ENCODE assay signal across 27 cellular contexts in genomic region chr2:64469261-64469660, GRCh38.
"Had no signal": no experiment of that assay in that cellular context is flagged by ENCODE, and none has a peak within 500 bp of the region (broad histone marks: within the 10 kb centered on the region; RNA-seq: fewer than 3 reads in every experiment).

No MANE protein-coding gene starts in this region.

- H3K4me1 Mint-ChIP-seq: stimulated activated effector memory CD8-positive, alpha-beta T cell treated with anti-CD3 and anti-CD28 coated beads, Interleukin-12 subunit alpha, Interleukin-12 subunit beta, amount 100 ng/mL, for 72 hours had no signal

- H3K36me3 ChIP-seq: stomach, suprapubic skin, thoracic aorta, thyroid gland, tibial artery, tibial nerve, transverse colon, upper lobe of left lung, upper lobe of right lung, uterus, vagina had no signal

- H3K4me3 ChIP-seq: stomach, suprapubic skin, testis, thoracic aorta, thyroid gland, tibial artery, tibial nerve, transverse colon, upper lobe of left lung, upper lobe of right lung, uterus, vagina had no signal

- H3K4me3 Mint-ChIP-seq: stimulated activated effector memory CD8-positive, alpha-beta T cell treated with anti-CD3 and anti-CD28 coated beads, Interleukin-12 subunit alpha, Interleukin-12 subunit beta, amount 100 ng/mL, for 72 hours; stimulated activated memory B cell treated with anti-CD40 and anti-IgM and Interleukin-4, amounts not matched to agents 10 μg/mL and 1 μg/mL and 100 μg/mL, for 72 hours; stimulated activated naive B cell treated with anti-CD40 and anti-IgM and Interleukin-4, amounts not matched to agents 10 μg/mL and 1 μg/mL and 100 μg/mL, for 72 hours; stimulated activated naive CD8-positive, alpha-beta T cell treated with anti-CD3 and anti-CD28 coated beads, Interleukin-15, amount 100 ng/mL, for 72 hours; stimulated activated naive CD8-positive, alpha-beta T cell treated with anti-CD3 and anti-CD28 coated beads, Interleukin-15, Interleukin-2, amounts not matched to agents 100 ng/mL and 50 ng/mL, for 24 hours; type B pancreatic cell had no signal

- H3K4me1 ChIP-seq: suprapubic skin, testis, thyroid gland, tibial artery, transverse colon, upper lobe of left lung, upper lobe of right lung, uterus, vagina had no signal

- H3K9me3 ChIP-seq: stomach, suprapubic skin, testis, thoracic aorta, thyroid gland, tibial artery, tibial nerve, transverse colon, upper lobe of left lung, upper lobe of right lung, uterus, vagina had no signal

- ATAC-seq: stimulated activated effector memory CD8-positive, alpha-beta T cell treated with anti-CD3 and anti-CD28 coated beads, Interleukin-12 subunit alpha, Interleukin-12 subunit beta, amount 100 ng/mL, for 72 hours; stimulated activated memory B cell treated with anti-CD40 and anti-IgM and Interleukin-4, amounts not matched to agents 10 μg/mL and 1 μg/mL and 100 μg/mL, for 72 hours; stimulated activated naive B cell treated with anti-CD40 and anti-IgM and Interleukin-4, amounts not matched to agents 10 μg/mL and 1 μg/mL and 100 μg/mL, for 72 hours; stimulated activated naive CD8-positive, alpha-beta T cell treated with anti-CD3 and anti-CD28 coated beads, Interleukin-15, amount 100 ng/mL, for 72 hours; stimulated activated naive CD8-positive, alpha-beta T cell treated with anti-CD3 and anti-CD28 coated beads, Interleukin-15, Interleukin-2, amounts not matched to agents 100 U/mL and 50 U/mL, for 24 hours; upper lobe of right lung had no signal

- H3K36me3 Mint-ChIP-seq: stimulated activated effector memory CD8-positive, alpha-beta T cell treated with anti-CD3 and anti-CD28 coated beads, Interleukin-12 subunit alpha, Interleukin-12 subunit beta, amount 100 ng/mL, for 72 hours; stimulated activated memory B cell treated with anti-CD40 and anti-IgM and Interleukin-4, amounts not matched to agents 10 μg/mL and 1 μg/mL and 100 μg/mL, for 72 hours; stimulated activated naive B cell treated with anti-CD40 and anti-IgM and Interleukin-4, amounts not matched to agents 10 μg/mL and 1 μg/mL and 100 μg/mL, for 72 hours; type B pancreatic cell had no signal

- H3K27me3 ChIP-seq: stomach, suprapubic skin, testis, thyroid gland, tibial artery, tibial nerve, transverse colon, upper lobe of left lung, upper lobe of right lung, uterus, vagina had no signal

- H3K9me3 Mint-ChIP-seq: stimulated activated effector memory CD8-positive, alpha-beta T cell treated with anti-CD3 and anti-CD28 coated beads, Interleukin-12 subunit alpha, Interleukin-12 subunit beta, amount 100 ng/mL, for 72 hours; stimulated activated memory B cell treated with anti-CD40 and anti-IgM and Interleukin-4, amounts not matched to agents 10 μg/mL and 1 μg/mL and 100 μg/mL, for 72 hours; stimulated activated naive B cell treated with anti-CD40 and anti-IgM and Interleukin-4, amounts not matched to agents 10 μg/mL and 1 μg/mL and 100 μg/mL, for 72 hours; stimulated activated naive CD8-positive, alpha-beta T cell treated with anti-CD3 and anti-CD28 coated beads, Interleukin-15, amount 100 ng/mL, for 72 hours; stimulated activated naive CD8-positive, alpha-beta T cell treated with anti-CD3 and anti-CD28 coated beads, Interleukin-15, Interleukin-2, amounts not matched to agents 100 ng/mL and 50 ng/mL, for 24 hours; type B pancreatic cell had no signal

- DNase-seq: stimulated activated CD4-positive, alpha-beta T cell treated with anti-CD3 and anti-CD28 coated beads, Interleukin-2, amount 100 ng/mL, for 48 hours; stimulated activated CD4-positive, alpha-beta T cell treated with anti-CD3 and anti-CD28 coated beads, Interleukin-4, amount 100 ng/mL, for 1 hour; stimulated activated CD4-positive, alpha-beta T cell treated with anti-CD3 and anti-CD28 coated beads, Interleukin-4, amount 100 ng/mL, for 24 hours; stimulated activated CD4-positive, alpha-beta T cell treated with anti-CD3 and anti-CD28 coated beads, Interleukin-4, amount 100 ng/mL, for 4 hours; stimulated activated CD8-positive, alpha-beta memory T cell treated with anti-CD3 and anti-CD28 coated beads, Interleukin-4, amount 100 ng/mL, for 48 hours; stimulated activated naive B cell treated with anti-CD40 and anti-IgM and Interleukin-4, amounts not matched to agents 10 μg/mL and 1 μg/mL and 100 μg/mL, for 72 hours; stimulated activated naive CD4-positive, alpha-beta T cell; stimulated activated naive CD4-positive, alpha-beta T cell treated with Interleukin-2 at 50 U/mL for 16 hours; stimulated activated naive CD8-positive, alpha-beta T cell treated with anti-CD3 and anti-CD28 coated beads, Interleukin-15, amount 100 ng/mL, for 72 hours; stimulated activated naive CD8-positive, alpha-beta T cell treated with anti-CD3 and anti-CD28 coated beads, Interleukin-15, Interleukin-2, amounts not matched to agents 100 U/mL and 50 U/mL, for 24 hours; stomach; substantia nigra; testis; thyroid gland; tibial artery; transverse colon; upper lobe of left lung; upper lobe of right lung; uterus had no signal

- H3K27me3 Mint-ChIP-seq: stimulated activated memory B cell treated with anti-CD40 and anti-IgM and Interleukin-4, amounts not matched to agents 10 μg/mL and 1 μg/mL and 100 μg/mL, for 72 hours; stimulated activated naive B cell treated with anti-CD40 and anti-IgM and Interleukin-4, amounts not matched to agents 10 μg/mL and 1 μg/mL and 100 μg/mL, for 72 hours; stimulated activated naive CD8-positive, alpha-beta T cell treated with anti-CD3 and anti-CD28 coated beads, Interleukin-15, Interleukin-2, amounts not matched to agents 100 ng/mL and 50 ng/mL, for 24 hours had no signal

- H3K27ac Mint-ChIP-seq: stimulated activated effector memory CD8-positive, alpha-beta T cell treated with anti-CD3 and anti-CD28 coated beads, Interleukin-12 subunit alpha, Interleukin-12 subunit beta, amount 100 ng/mL, for 72 hours; stimulated activated memory B cell treated with anti-CD40 and anti-IgM and Interleukin-4, amounts not matched to agents 10 μg/mL and 1 μg/mL and 100 μg/mL, for 72 hours; stimulated activated naive B cell treated with anti-CD40 and anti-IgM and Interleukin-4, amounts not matched to agents 10 μg/mL and 1 μg/mL and 100 μg/mL, for 72 hours; stimulated activated naive CD8-positive, alpha-beta T cell treated with anti-CD3 and anti-CD28 coated beads, Interleukin-15, amount 100 ng/mL, for 72 hours; stimulated activated naive CD8-positive, alpha-beta T cell treated with anti-CD3 and anti-CD28 coated beads, Interleukin-15, Interleukin-2, amounts not matched to agents 100 ng/mL and 50 ng/mL, for 24 hours; type B pancreatic cell had no signal

- H3K27ac ChIP-seq: stomach, suprapubic skin, testis, thoracic aorta, thyroid gland, tibial artery, tibial nerve, transverse colon, upper lobe of left lung, upper lobe of right lung, uterus, vagina had no signal
